ENCODE assay signal across 1 cellular context in the genomic region with DNA sequence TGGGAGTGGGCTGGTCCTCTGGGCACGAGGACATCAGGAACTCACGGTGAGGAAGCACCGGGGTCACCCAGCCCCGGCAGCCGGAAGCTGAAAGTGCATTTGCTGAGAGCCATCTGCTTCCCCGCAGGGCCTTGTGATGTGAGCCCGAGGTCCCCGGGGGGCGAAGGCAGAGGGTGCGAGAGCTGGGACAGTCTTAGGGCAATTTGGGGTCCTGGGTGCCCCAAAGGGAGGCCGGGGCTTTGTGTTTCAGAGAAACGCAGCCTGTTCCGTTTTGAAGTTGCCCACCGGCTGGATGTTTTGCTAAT.
TF ChIP-seq lines count a peak whose summit lies in the region.

No MANE protein-coding gene starts in this region.

TF ChIP-seq in GM12878, 131 proteins besides CTCF, POLR2A, EP300 and RAD21 (continued from another document):
- TF ChIP-seq, protein P1, sequence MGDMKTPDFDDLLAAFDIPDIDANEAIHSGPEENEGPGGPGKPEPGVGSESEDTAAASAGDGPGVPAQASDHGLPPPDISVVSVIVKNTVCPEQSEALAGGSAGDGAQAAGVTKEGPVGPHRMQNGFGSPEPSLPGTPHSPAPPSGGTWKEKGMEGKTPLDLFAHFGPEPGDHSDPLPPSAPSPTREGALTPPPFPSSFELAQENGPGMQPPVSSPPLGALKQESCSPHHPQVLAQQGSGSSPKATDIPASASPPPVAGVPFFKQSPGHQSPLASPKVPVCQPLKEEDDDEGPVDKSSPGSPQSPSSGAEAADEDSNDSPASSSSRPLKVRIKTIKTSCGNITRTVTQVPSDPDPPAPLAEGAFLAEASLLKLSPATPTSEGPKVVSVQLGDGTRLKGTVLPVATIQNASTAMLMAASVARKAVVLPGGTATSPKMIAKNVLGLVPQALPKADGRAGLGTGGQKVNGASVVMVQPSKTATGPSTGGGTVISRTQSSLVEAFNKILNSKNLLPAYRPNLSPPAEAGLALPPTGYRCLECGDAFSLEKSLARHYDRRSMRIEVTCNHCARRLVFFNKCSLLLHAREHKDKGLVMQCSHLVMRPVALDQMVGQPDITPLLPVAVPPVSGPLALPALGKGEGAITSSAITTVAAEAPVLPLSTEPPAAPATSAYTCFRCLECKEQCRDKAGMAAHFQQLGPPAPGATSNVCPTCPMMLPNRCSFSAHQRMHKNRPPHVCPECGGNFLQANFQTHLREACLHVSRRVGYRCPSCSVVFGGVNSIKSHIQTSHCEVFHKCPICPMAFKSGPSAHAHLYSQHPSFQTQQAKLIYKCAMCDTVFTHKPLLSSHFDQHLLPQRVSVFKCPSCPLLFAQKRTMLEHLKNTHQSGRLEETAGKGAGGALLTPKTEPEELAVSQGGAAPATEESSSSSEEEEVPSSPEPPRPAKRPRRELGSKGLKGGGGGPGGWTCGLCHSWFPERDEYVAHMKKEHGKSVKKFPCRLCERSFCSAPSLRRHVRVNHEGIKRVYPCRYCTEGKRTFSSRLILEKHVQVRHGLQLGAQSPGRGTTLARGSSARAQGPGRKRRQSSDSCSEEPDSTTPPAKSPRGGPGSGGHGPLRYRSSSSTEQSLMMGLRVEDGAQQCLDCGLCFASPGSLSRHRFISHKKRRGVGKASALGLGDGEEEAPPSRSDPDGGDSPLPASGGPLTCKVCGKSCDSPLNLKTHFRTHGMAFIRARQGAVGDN (IDR thresholded peaks at IDR 0.05), result peak; percentile 69
